In genomic region chr2:118371500-118371899, GRCh38 we compare ENCODE assay signal across 9 cellular contexts.
DNase-seq lines count a peak whose midpoint lies in the region; ATAC-seq, FAIRE-seq and TF ChIP-seq lines count a peak whose summit lies in the region.
"Had no signal": no experiment of that assay in that cellular context is flagged by ENCODE, and none has a peak within 500 bp of the region (broad histone marks: within the 10 kb centered on the region; RNA-seq: fewer than 3 reads in every experiment).

No MANE protein-coding gene starts in this region.

- DNase-seq in A549 (ENCODE audit: low read depth in 1 of 2, low spot score in 1 of 2) (peak; percentile 10 to 44), bronchial epithelial cell (ENCODE audit: low read depth) (peak; percentile 33), neural crest cell (ENCODE audit: low read depth, low spot score) (peak; percentile 28), NCI-H128 (lab: John Stamatoyannopoulos, UW; ENCODE audit: unreplicated experiment) (no peak), UCSD-AML1 (lab: John Stamatoyannopoulos, UW; ENCODE audit: unreplicated experiment) (no peak), sciatic nerve (ENCODE audit: low spot score) (no peak)

- peaks cover 43% of the 10 kb centered on the region for H3K27me3 Mint-ChIP-seq in neural crest cell (ENCODE audit: low read depth)
- H3K27me3 Mint-ChIP-seq: dendritic cell treated with granulocyte-macrophage colony-stimulating factor and Interleukin-4, amounts not matched to agents 40 ng/mL and 50 ng/mL, for 4 days had no signal

- no peaks in the 10 kb centered on the region for H3K9me3 ChIP-seq in A549

- H3K36me3 Mint-ChIP-seq in neural crest cell (ENCODE audit: low read depth), result no peaks in the 10 kb centered on the region

- intact Hi-C loops in sciatic nerve (cut with DNase I), result no loop called here

- peak; percentile 86 to 91 for ATAC-seq in A549
- no peak for ATAC-seq in sciatic nerve

- no peaks in the 10 kb centered on the region for H3K36me3 ChIP-seq in bronchial epithelial cell (ENCODE audit: control insufficient read depth, insufficient read depth, low read length)

- no peak overlapping the region for H3K4me3 Mint-ChIP-seq in neural crest cell
- H3K4me3 Mint-ChIP-seq: dendritic cell treated with granulocyte-macrophage colony-stimulating factor and Interleukin-4, amounts not matched to agents 40 ng/mL and 50 ng/mL, for 4 days had no signal

- FAIRE-seq in A549 (lab: Jason Lieb, UNC), result no peak
- no peak for FAIRE-seq in bronchial epithelial cell (lab: Jason Lieb, UNC)

- no peak overlapping the region for H3K4me2 ChIP-seq in A549

- no peak overlapping the region for H3K27ac ChIP-seq in A549

- no peak overlapping the region for H3K4me3 ChIP-seq in A549
- H3K4me3 ChIP-seq in bronchial epithelial cell (ENCODE audit: low read depth, low read length), result no peak overlapping the region

- TF ChIP-seq EP300 in A549 (IDR thresholded peaks at IDR 0.05), result no peak

- H3K4me1 ChIP-seq in A549, result no peaks in the 10 kb centered on the region

- H3K4me1 Mint-ChIP-seq in neural crest cell, result peaks cover 28% of the 10 kb centered on the region

- H3K27ac Mint-ChIP-seq in neural crest cell (ENCODE audit: unreplicated experiment), result no peak overlapping the region
- H3K27ac Mint-ChIP-seq: dendritic cell treated with granulocyte-macrophage colony-stimulating factor and Interleukin-4, amounts not matched to agents 40 ng/mL and 50 ng/mL, for 4 days had no signal

- CTCF ChIA-PET in A549 (lab: Yijun Ruan, JAX), result interaction anchor here (0.7 to 10.0 kb wide), 7 partner anchors 11 to 489 kb away, joined by 3 to 71 read pairs (median 3); no protein-coding TSS in a partner anchor

- TF ChIP-seq POLR2A in A549 (IDR thresholded peaks at IDR 0.05; ENCODE audit: low read length), result no peak

- H3K9me3 Mint-ChIP-seq in neural crest cell, result no peaks in the 10 kb centered on the region
- H3K9me3 Mint-ChIP-seq: dendritic cell treated with granulocyte-macrophage colony-stimulating factor and Interleukin-4, amounts not matched to agents 40 ng/mL and 50 ng/mL, for 4 days had no signal

- no peaks in the 10 kb centered on the region for H3K27me3 ChIP-seq in bronchial epithelial cell (ENCODE audit: control insufficient read depth, insufficient read depth, low read length)

- WGBS in A549 (ENCODE audit: missing lambda C conversion rate), result 9% methylated on average over 5 of the region's 6 CpGs

- POLR2A ChIA-PET in A549 (lab: Yijun Ruan, JAX), result no interaction called here

- peak; percentile 79 to 82 for TF ChIP-seq RAD21 in A549 (conservative IDR thresholded peaks at IDR 0.05 in 1 of 2, IDR thresholded peaks at IDR 0.05 in 1 of 2)

- TF ChIP-seq CTCF in A549 (IDR thresholded peaks at IDR 0.05), result peak; percentile 58
- peak; percentile 69 for TF ChIP-seq CTCF in GM12872 (IDR thresholded peaks at IDR 0.05; ENCODE audit: insufficient read depth, low read depth, low read length)
- peak; percentile 56 for TF ChIP-seq CTCF in LNCAP (IDR thresholded peaks at IDR 0.05)
- peak; percentile 89 for TF ChIP-seq CTCF in bronchial epithelial cell (IDR thresholded peaks at IDR 0.05; ENCODE audit: insufficient read depth, low read length, severe bottlenecking)
- peak; percentile 62 for TF ChIP-seq CTCF in neural crest cell (conservative IDR thresholded peaks at IDR 0.05)

TF ChIP-seq in A549, 52 proteins besides CTCF, POLR2A, EP300 and RAD21:
- TF ChIP-seq, protein P1, sequence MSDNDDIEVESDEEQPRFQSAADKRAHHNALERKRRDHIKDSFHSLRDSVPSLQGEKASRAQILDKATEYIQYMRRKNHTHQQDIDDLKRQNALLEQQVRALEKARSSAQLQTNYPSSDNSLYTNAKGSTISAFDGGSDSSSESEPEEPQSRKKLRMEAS (IDR thresholded peaks at IDR 0.05), result no peak
- TF ChIP-seq SMC3 (IDR thresholded peaks at IDR 0.05), result peak; percentile 73

Comparison
In these comparisons a context has a peak if more than half of its experiments do, and no peak if none do; other contexts are left out.
1. DNase-seq: peak in A549 (2 of 2), bronchial epithelial cell (single experiment) and neural crest cell (single experiment); none in NCI-H128 (single experiment), UCSD-AML1 (single experiment) and sciatic nerve (single experiment).
2. Peak in every context shown above with its lines, with median percentiles within 50 percentile points of each other: CTCF ChIP-seq.